Comparison of ENCODE assay signal across 27 cellular contexts in the genomic region with DNA sequence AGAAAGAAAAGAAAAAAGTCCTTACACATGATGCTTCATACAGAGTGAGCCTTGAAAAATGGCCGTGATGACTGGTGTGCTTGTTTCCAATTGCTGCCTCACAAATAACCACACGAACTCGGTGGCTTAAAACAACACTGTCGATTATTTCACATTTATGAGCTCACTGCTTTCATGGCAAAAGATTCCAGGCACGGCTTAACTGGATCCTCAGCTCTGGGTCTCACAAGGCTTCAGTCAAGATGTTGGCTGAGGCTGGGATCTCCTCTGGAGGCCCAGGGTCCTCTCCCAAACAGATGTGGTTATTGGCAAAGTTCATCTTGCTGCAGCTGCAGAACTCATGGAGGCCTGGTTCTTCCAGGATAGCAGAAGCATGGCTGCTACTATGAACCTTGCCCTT.
"Had no signal": no experiment of that assay in that cellular context is flagged by ENCODE, and none has a peak within 500 bp of the region (broad histone marks: within the 10 kb centered on the region; RNA-seq: fewer than 3 reads in every experiment).

No MANE protein-coding gene starts in this region.

- FAIRE-seq: urothelium cell line had no signal

- H3K4me3 ChIP-seq: stomach, suprapubic skin, testis, thoracic aorta, thyroid gland, tibial artery, tibial nerve, transverse colon, upper lobe of left lung, upper lobe of right lung, uterus, vagina had no signal

- ATAC-seq: stimulated activated effector memory CD8-positive, alpha-beta T cell treated with anti-CD3 and anti-CD28 coated beads, Interleukin-12 subunit alpha, Interleukin-12 subunit beta, amount 100 ng/mL, for 72 hours; stimulated activated memory B cell treated with anti-CD40 and anti-IgM and Interleukin-4, amounts not matched to agents 10 μg/mL and 1 μg/mL and 100 μg/mL, for 72 hours; stimulated activated naive B cell treated with anti-CD40 and anti-IgM and Interleukin-4, amounts not matched to agents 10 μg/mL and 1 μg/mL and 100 μg/mL, for 72 hours; stimulated activated naive CD8-positive, alpha-beta T cell treated with anti-CD3 and anti-CD28 coated beads, Interleukin-15, amount 100 ng/mL, for 72 hours; stimulated activated naive CD8-positive, alpha-beta T cell treated with anti-CD3 and anti-CD28 coated beads, Interleukin-15, Interleukin-2, amounts not matched to agents 100 U/mL and 50 U/mL, for 24 hours; upper lobe of right lung had no signal

- H3K27me3 ChIP-seq: suprapubic skin, testis, thyroid gland, tibial nerve, transverse colon, upper lobe of left lung, uterus, vagina had no signal

- DNase-seq: stimulated activated CD4-positive, alpha-beta T cell treated with anti-CD3 and anti-CD28 coated beads, Interleukin-2, amount 100 ng/mL, for 48 hours; stimulated activated CD4-positive, alpha-beta T cell treated with anti-CD3 and anti-CD28 coated beads, Interleukin-4, amount 100 ng/mL, for 1 hour; stimulated activated CD4-positive, alpha-beta T cell treated with anti-CD3 and anti-CD28 coated beads, Interleukin-4, amount 100 ng/mL, for 24 hours; stimulated activated CD4-positive, alpha-beta T cell treated with anti-CD3 and anti-CD28 coated beads, Interleukin-4, amount 100 ng/mL, for 4 hours; stimulated activated CD8-positive, alpha-beta memory T cell treated with anti-CD3 and anti-CD28 coated beads, Interleukin-4, amount 100 ng/mL, for 48 hours; stimulated activated naive B cell treated with anti-CD40 and anti-IgM and Interleukin-4, amounts not matched to agents 10 μg/mL and 1 μg/mL and 100 μg/mL, for 72 hours; stimulated activated naive CD4-positive, alpha-beta T cell; stimulated activated naive CD4-positive, alpha-beta T cell treated with Interleukin-2 at 50 U/mL for 16 hours; stimulated activated naive CD8-positive, alpha-beta T cell treated with anti-CD3 and anti-CD28 coated beads, Interleukin-15, amount 100 ng/mL, for 72 hours; stimulated activated naive CD8-positive, alpha-beta T cell treated with anti-CD3 and anti-CD28 coated beads, Interleukin-15, Interleukin-2, amounts not matched to agents 100 U/mL and 50 U/mL, for 24 hours; stomach; substantia nigra; testis; thyroid gland; tibial artery; transverse colon; trophoblast cell; upper lobe of left lung; upper lobe of right lung; uterus had no signal

- H3K36me3 ChIP-seq: stomach, suprapubic skin, thoracic aorta, thyroid gland, tibial artery, tibial nerve, transverse colon, upper lobe of left lung, upper lobe of right lung, uterus, vagina had no signal

- H3K27ac ChIP-seq: stomach, suprapubic skin, testis, thoracic aorta, thyroid gland, tibial artery, tibial nerve, transverse colon, upper lobe of left lung, upper lobe of right lung, uterus, vagina had no signal

- H3K9me3 ChIP-seq: stomach, suprapubic skin, testis, thoracic aorta, thyroid gland, tibial artery, tibial nerve, transverse colon, upper lobe of left lung, upper lobe of right lung, uterus, vagina had no signal

- H3K4me1 ChIP-seq: stomach, suprapubic skin, tibial artery, tibial nerve, upper lobe of left lung, upper lobe of right lung, uterus had no signal
